8 cellular contexts compared by ENCODE assay signal in the genomic region with DNA sequence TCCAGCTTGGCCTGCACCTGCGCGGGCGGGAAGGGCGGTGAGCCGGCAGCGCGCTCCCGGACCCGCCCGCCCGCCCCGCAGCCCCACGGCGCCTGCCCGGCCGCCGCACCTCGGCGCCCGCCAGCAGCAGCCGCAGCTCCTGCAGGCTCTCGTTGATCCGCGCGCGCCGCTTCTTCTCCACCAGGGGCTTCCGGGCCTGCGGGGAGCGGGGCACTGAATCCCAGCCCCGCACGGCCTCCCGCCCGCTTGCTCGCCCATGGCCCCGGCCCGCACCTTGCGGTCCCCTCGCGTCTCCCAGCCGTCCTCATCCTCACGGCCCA. TPM values are rescaled to one million over a fixed set of nuclear protein-coding genes. Genes with fewer than 3 reads are reported as not detected.
DNase-seq lines count a peak whose midpoint lies in the region; ATAC-seq and TF ChIP-seq lines count a peak whose summit lies in the region.

No MANE protein-coding gene starts in this region.

- POLR2A ChIA-PET in HEK293T (lab: Yijun Ruan, JAX) (interaction anchor here (0.9 to 2.9 kb wide), 3 partner anchors 9 to 99 kb away, joined by 3 to 11 read pairs (median 3); a partner anchor contains a TSS), T-cell (lab: Charles Lee) (interaction anchor here in 1 of 2 donors (0.7 kb wide), 1 partner anchor 38 kb away, joined by 6 read pairs; no protein-coding TSS in a partner anchor)

- no peak overlapping the region for H3K27ac ChIP-seq in DND-41 (ENCODE audit: low read length)

- ATAC-seq in DND-41 (ENCODE audit: insufficient read depth, low read depth) = no peak
- ATAC-seq in T-cell (replicated peaks in 1 of 4) = peak in 3 of 4 experiments; percentile 39 to 47 (median 43)
- peak in 1 of 2 donors; percentile 1 for ATAC-seq in left cardiac atrium
- ATAC-seq in HG03378 (IDR thresholded peaks at IDR 0.05; ENCODE audit: unreplicated experiment) = no peak

- H3K27me3 Mint-ChIP-seq in T-cell = peaks cover 12 to 19% of the 10 kb centered on the region in 2 donors

- H3K4me2 ChIP-seq in DND-41 (ENCODE audit: insufficient read depth, low read length) = peak overlapping the region; percentile 62

- peak overlapping the region in 1 of 2 experiments; percentile 50; a peak in 2 of 4 replicates for H3K4me3 ChIP-seq in DND-41 (ENCODE audit: low read depth in 1 of 2, low read length in 2 of 2)

- no peaks in the 10 kb centered on the region for H3K79me2 ChIP-seq in DND-41 (ENCODE audit: insufficient read depth, low read length)

- H3K9ac ChIP-seq in DND-41 (ENCODE audit: low read depth, low read length) = peak overlapping the region; percentile 35; the same call in 1 of the 2 replicates

- peak overlapping the region in 2 of 3 donors; percentile 9 to 87 for H3K4me3 Mint-ChIP-seq in T-cell

- H3K36me3 ChIP-seq in DND-41 (ENCODE audit: insufficient read depth, low read length) = no peaks in the 10 kb centered on the region

- H3K9me3 Mint-ChIP-seq in T-cell = no peaks in the 10 kb centered on the region

- CTCF ChIA-PET in HEK293T (lab: Yijun Ruan, JAX) = no interaction called here
- CTCF ChIA-PET in T-cell (lab: Charles Lee) = no interaction called here

- no peaks in the 10 kb centered on the region for H4K20me1 ChIP-seq in DND-41 (ENCODE audit: insufficient read depth, low read length)

- H3K4me1 Mint-ChIP-seq in T-cell = peaks cover 3 to 10% (median 5%) of the 10 kb centered on the region in 3 donors

- intact Hi-C loops in left cardiac atrium (cut with DNase I) = no loop called here

- peaks cover 5% of the 10 kb centered on the region for H3K4me1 ChIP-seq in DND-41 (ENCODE audit: insufficient read depth, low read length)

- DNase-seq in DND-41 = no peak
- DNase-seq in HEK293T (ENCODE audit: extremely low spot score) = peak; percentile 19
- DNase-seq in T-cell = peak in 12 of 34 experiments; percentile 15 to 46 (median 27)
- peak; percentile 47 for DNase-seq in left cardiac atrium
- DNase-seq in stimulated activated CD4-positive, alpha-beta T cell treated with anti-CD3 and anti-CD28 coated beads, Interleukin-12 subunit alpha, Interleukin-12 subunit beta, amount 100 ng/mL, for 4 hours = peak; percentile 25
- no peak for DNase-seq in SW 1271 (lab: John Stamatoyannopoulos, UW)
- no peak for DNase-seq in GDM1 (lab: John Stamatoyannopoulos, UW)

- no peak for TF ChIP-seq CTCF in DND-41 (IDR thresholded peaks at IDR 0.05; ENCODE audit: borderline replicate concordance, extremely low read depth, low read length, poor library complexity, severe bottlenecking)

- H3K27ac Mint-ChIP-seq in T-cell = no peak overlapping the region

- H3K9me3 ChIP-seq in DND-41 (ENCODE audit: insufficient read depth, low read length, severe bottlenecking) = no peaks in the 10 kb centered on the region

- H3K36me3 Mint-ChIP-seq in T-cell = no peaks in the 10 kb centered on the region

- peaks cover 9% of the 10 kb centered on the region for H3K27me3 ChIP-seq in DND-41 (ENCODE audit: insufficient read depth, low read length, poor library complexity)

- H2AFZ ChIP-seq in DND-41 (ENCODE audit: low read depth, low read length) = peak overlapping the region; percentile 54

TF ChIP-seq in HEK293T, 16 proteins besides CTCF, POLR2A, EP300 and RAD21:
- TF ChIP-seq L3MBTL2 (conservative IDR thresholded peaks at IDR 0.05) (no peak), FOXM1 (IDR thresholded peaks at IDR 0.05; ENCODE audit: borderline replicate concordance) (no peak)

RNA-seq across cellular contexts. Expression of a gene that starts 0.3 kb away (rescaled TPM):
- total RNA-seq in T-cell (1 to 10 TPM; 1.7 to 3.6 (median 2.7) TPM), left cardiac atrium (1 to 10 TPM; 3.8 to 4.3 TPM)

RNA-seq across cellular contexts. Expression of a gene that starts 36.0 kb away (rescaled TPM):
- total RNA-seq in T-cell = 100 to 1,000 TPM in 2 of 5 donors, 10 to 100 TPM in 3; 72.8 to 120 (median 76.3) TPM
- 10 to 100 TPM; 23.4 to 27.9 TPM for total RNA-seq in left cardiac atrium

RNA-seq across cellular contexts. Expression of a gene that starts 48.9 kb away (rescaled TPM):
- total RNA-seq in T-cell = 10 to 100 TPM in 4 of 5 donors, 1 to 10 TPM in 1; 9.3 to 24.5 (median 13.0) TPM
- 1 to 10 TPM; 6.4 to 8.1 TPM for total RNA-seq in left cardiac atrium

Comparison
In these comparisons a context has a peak if more than half of its experiments do, and no peak if none do; other contexts are left out.
1. ATAC-seq: peak in T-cell (3 of 4); none in DND-41 (single experiment) and HG03378 (single experiment).
2. DNase-seq: peak in HEK293T (single experiment), left cardiac atrium (single experiment) and stimulated activated CD4-positive, alpha-beta T cell treated with anti-CD3 and anti-CD28 coated beads, Interleukin-12 subunit alpha, Interleukin-12 subunit beta, amount 100 ng/mL, for 4 hours (single experiment); none in DND-41 (single experiment), SW 1271 (0 of 2) and GDM1 (single experiment).